Comparison of ENCODE assay signal across 16 cellular contexts in the genomic region with DNA sequence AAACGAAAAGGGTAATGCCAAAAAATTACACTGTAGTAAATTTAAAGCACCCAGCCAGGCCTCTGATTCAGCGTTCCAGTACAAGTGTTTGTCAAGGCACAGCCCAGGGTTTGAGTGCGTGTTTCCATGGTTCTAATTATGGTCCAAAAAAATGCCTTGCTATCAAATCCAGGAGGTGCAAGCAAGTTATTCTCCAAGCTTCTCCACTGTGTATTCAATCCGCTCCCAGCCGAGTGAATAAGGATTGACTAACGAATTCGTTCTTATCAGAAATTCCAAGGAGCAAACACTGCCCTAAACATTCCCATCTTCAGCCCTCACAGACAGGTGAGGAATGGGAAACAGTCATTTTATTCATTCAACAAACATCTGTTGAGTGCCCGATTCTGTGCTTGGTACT.
"Had no signal": no experiment of that assay in that cellular context is flagged by ENCODE, and none has a peak within 500 bp of the region (broad histone marks: within the 10 kb centered on the region; RNA-seq: fewer than 3 reads in every experiment).

No MANE protein-coding gene starts in this region.

- H3K27me3 ChIP-seq: SJCRH30 had no signal

- H3K4me1 ChIP-seq: SJCRH30 had no signal

- H3K36me3 ChIP-seq: SJCRH30 had no signal

- H3K9me3 ChIP-seq: SJCRH30 had no signal

- DNase-seq: KBM-7, MV-4-11, NCI-H1048, NCI-H1105, NCI-H1436 treated with DMSO at 0.1 percent for 48 hours, NCI-H1694, NCI-H187 treated with DMSO at 0.1 percent for 48 hours, NCI-H2029 treated with DMSO at 0.1 percent for 48 hours, NCI-H2171 treated with DMSO at 0.1 percent for 48 hours, NCI-H345, NCI-H446 treated with DMSO at 0.1 percent for 48 hours, NCI-H524, NCI-H774, RPMI8226, SHP77 treated with DMSO at 0.1 percent for 48 hours, SJCRH30 had no signal

- H3K27ac ChIP-seq: SJCRH30 had no signal

- H3K4me3 ChIP-seq: SJCRH30 had no signal
